Comparison of ENCODE assay signal across 13 cellular contexts in the genomic region with DNA sequence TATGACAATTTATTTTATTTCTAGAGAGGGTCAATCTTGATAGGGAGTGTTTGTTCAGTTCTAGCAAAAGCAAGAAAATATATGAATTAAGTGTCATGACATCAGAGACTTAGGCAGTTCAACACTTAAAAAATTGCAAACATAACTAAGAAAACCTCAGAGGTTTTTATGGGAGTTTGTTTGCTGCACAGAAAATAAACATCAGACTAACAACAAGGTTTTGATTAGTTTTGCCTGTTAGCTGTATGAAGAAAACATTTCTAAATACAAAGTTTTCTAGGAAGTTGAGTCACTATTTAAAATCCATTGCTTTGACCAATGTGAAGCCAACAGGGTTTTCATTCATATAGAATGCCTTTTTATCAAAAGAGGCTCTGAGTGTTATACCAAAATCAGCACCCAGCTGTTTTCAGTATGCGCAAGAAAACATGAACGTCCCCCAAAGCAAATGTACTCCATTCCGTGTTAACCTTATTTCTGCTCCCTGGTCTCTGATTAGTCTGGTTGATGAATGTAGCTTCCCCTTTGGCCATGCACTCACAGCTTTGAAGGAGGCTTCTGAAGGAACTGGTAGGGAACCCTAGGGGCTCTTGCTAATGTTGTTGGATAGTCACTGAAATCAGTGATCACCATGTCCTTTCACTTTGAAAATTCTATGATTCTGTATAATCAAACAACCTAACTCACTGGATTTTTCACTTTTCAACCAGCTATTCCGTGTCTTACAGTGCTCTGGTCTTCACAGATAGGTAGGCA.
DNase-seq lines count a peak whose midpoint lies in the region; ATAC-seq, FAIRE-seq and TF ChIP-seq lines count a peak whose summit lies in the region.
"Had no signal": no experiment of that assay in that cellular context is flagged by ENCODE, and none has a peak within 500 bp of the region (broad histone marks: within the 10 kb centered on the region; RNA-seq: fewer than 3 reads in every experiment).

No MANE protein-coding gene starts in this region.

- H3K27ac ChIP-seq in left lung = peak overlapping the region in 1 of 2 donors; percentile 41
- no peak overlapping the region for H3K27ac ChIP-seq in kidney (ENCODE audit: low read depth in 2 of 2, low read length in 2 of 2)
- H3K27ac ChIP-seq: foreskin keratinocyte had no signal

- no peaks in the 10 kb centered on the region for H3K27me3 Mint-ChIP-seq in IgD-negative memory B cell

- H3K9ac ChIP-seq in kidney (ENCODE audit: low read length in 2 of 2) = no peak overlapping the region

- no peak for FAIRE-seq in kidney (lab: Jason Lieb, UNC)

- TF ChIP-seq CTCF in left lung (IDR thresholded peaks at IDR 0.05) = no peak
- no peak for TF ChIP-seq CTCF in kidney (IDR thresholded peaks at IDR 0.05; ENCODE audit: borderline replicate concordance, extremely low read depth, insufficient read depth)

- no peaks in the 10 kb centered on the region for H3K36me3 Mint-ChIP-seq in IgD-negative memory B cell

- DNase-seq in NOMO-1 (lab: John Stamatoyannopoulos, UW; ENCODE audit: unreplicated experiment in 2 of 2) (peak; percentile 9 to 38), NOMO-1 treated with dmso at 0.1 percent for 144 hours (lab: John Stamatoyannopoulos, UW; ENCODE audit: unreplicated experiment) (no peak), left lung (no peak), NCI-H82 treated with DMSO at 0.1 percent for 48 hours (lab: John Stamatoyannopoulos, UW; ENCODE audit: unreplicated experiment) (no peak), DMS79 treated with DMSO at 0.1 percent for 48 hours (lab: John Stamatoyannopoulos, UW) (no peak), kidney (no peak)
- DNase-seq: amygdala, foreskin keratinocyte, Kasumi-1, nephron progenitor cell had no signal

- ATAC-seq in GM21786 (IDR thresholded peaks at IDR 0.05; ENCODE audit: unreplicated experiment) (peak; percentile 6), left lung (peak; percentile 15)
- ATAC-seq: foreskin keratinocyte had no signal

- no peaks in the 10 kb centered on the region for H3K9me3 ChIP-seq in left lung
- no peaks in the 10 kb centered on the region for H3K9me3 ChIP-seq in kidney (ENCODE audit: control insufficient read depth in 1 of 2, low read length in 2 of 2)

- no peak overlapping the region for H3K4me3 ChIP-seq in left lung
- H3K4me3 ChIP-seq in kidney (ENCODE audit: low read length in 2 of 2) = no peak overlapping the region

- peak overlapping the region in 1 of 3 donors; percentile 27 for H3K27ac Mint-ChIP-seq in IgD-negative memory B cell
- H3K27ac Mint-ChIP-seq: nephron progenitor cell had no signal

- no peaks in the 10 kb centered on the region for H3K27me3 ChIP-seq in left lung

- H3K9me3 Mint-ChIP-seq in IgD-negative memory B cell = no peaks in the 10 kb centered on the region
- H3K9me3 Mint-ChIP-seq: nephron progenitor cell; T-helper 1 cell treated with Interleukin-12 subunit alpha and Interleukin-12 subunit beta and Interleukin-4 antibody, amounts not matched to agents 30 μg/mL and 1 μg/mL, for 36 hours had no signal

- no peaks in the 10 kb centered on the region for H3K36me3 ChIP-seq in left lung
- H3K36me3 ChIP-seq in kidney (ENCODE audit: control insufficient read depth in 1 of 2, insufficient read depth in 2 of 2, low read length in 2 of 2) = no peaks in the 10 kb centered on the region

- H3K4me3 Mint-ChIP-seq in IgD-negative memory B cell = peak overlapping the region; percentile 69 to 87 (median 82)
- H3K4me3 Mint-ChIP-seq: nephron progenitor cell had no signal

- intact Hi-C loops in left lung (cut with DNase I) = no loop called here
- intact Hi-C loops in kidney (cut with DNase I) = no loop called here

- H3K4me1 Mint-ChIP-seq in IgD-negative memory B cell = peaks cover 15 to 32% (median 25%) of the 10 kb centered on the region in 3 donors
- H3K4me1 Mint-ChIP-seq: nephron progenitor cell had no signal

- peaks cover 0 to 55% of the 10 kb centered on the region in 2 donors for H3K4me1 ChIP-seq in left lung
- no peaks in the 10 kb centered on the region for H3K4me1 ChIP-seq in kidney (ENCODE audit: control insufficient read depth in 1 of 2, insufficient read depth in 1 of 2, low read depth in 1 of 2, low read length in 2 of 2)
- H3K4me1 ChIP-seq: foreskin keratinocyte had no signal

Comparison
In these comparisons a context has a peak if more than half of its experiments do, and no peak if none do; other contexts are left out.
1. DNase-seq: peak in NOMO-1 (2 of 2); none in NOMO-1 treated with dmso at 0.1 percent for 144 hours (single experiment), left lung (0 of 2), NCI-H82 treated with DMSO at 0.1 percent for 48 hours (single experiment), DMS79 treated with DMSO at 0.1 percent for 48 hours (single experiment) and kidney (single experiment).